21 cellular contexts compared by ENCODE assay signal in the genomic region with DNA sequence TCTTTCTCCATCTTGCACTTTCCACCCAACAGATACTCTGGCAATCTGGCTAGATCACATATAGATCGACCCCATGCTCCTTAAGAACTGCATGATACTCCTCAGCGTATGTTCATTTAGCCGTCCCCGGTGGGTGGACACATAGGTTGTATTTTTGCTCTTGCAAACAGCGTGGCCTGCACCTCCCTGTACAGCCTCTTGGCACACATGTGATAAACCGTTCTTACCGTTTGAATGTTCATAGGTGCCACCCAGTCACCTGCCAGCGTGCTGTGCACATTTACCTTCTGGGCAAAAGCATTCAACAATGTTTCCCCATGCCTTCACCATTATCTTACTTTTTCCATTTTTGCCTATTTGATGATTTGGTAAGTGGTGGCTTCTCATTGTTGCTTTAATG. TPM values are rescaled to one million over a fixed set of nuclear protein-coding genes. Genes with fewer than 3 reads are reported as not detected.
"Had no signal": no experiment of that assay in that cellular context is flagged by ENCODE, and none has a peak within 500 bp of the region (broad histone marks: within the 10 kb centered on the region; RNA-seq: fewer than 3 reads in every experiment).

No MANE protein-coding gene starts in this region.

- H3K27me3 Mint-ChIP-seq: stimulated activated naive B cell treated with anti-CD40 and anti-IgM and Interleukin-4, amounts not matched to agents 10 μg/mL and 1 μg/mL and 100 μg/mL, for 72 hours had no signal

- H3K36me3 ChIP-seq: ascending aorta, right lobe of liver had no signal

- ATAC-seq: esophagus mucosa, left cardiac atrium, psoas muscle, right lobe of liver had no signal

- H3K4me3 ChIP-seq: ascending aorta, dorsolateral prefrontal cortex, lung, psoas muscle, right lobe of liver had no signal

- H3K36me3 Mint-ChIP-seq: immature natural killer cell had no signal

- H3K27ac ChIP-seq: ascending aorta, dorsolateral prefrontal cortex, psoas muscle, right lobe of liver, VCaP had no signal

- H3K9me3 ChIP-seq: ascending aorta, psoas muscle, right lobe of liver had no signal

- H3K4me3 Mint-ChIP-seq: activated T-helper 1 cell treated with anti-CD3 and anti-CD28 coated beads, Interleukin-12 subunit alpha, Interleukin-12 subunit beta, Interleukin-2, Interleukin-4 antibody, amounts not matched to agents 30 ng/mL and 10 ng/mL and 1 ng/mL, durations not matched to agents 14 hours and 24 hours and 36 hours; immature natural killer cell; nephron had no signal

- DNase-seq: activated CD4-positive, alpha-beta T cell treated with anti-CD3 and anti-CD28 coated beads for 4 hours; activated CD8-positive, alpha-beta memory T cell treated with anti-CD3 and anti-CD28 coated beads, Interleukin-2, amount 50 U/mL, for 4 hours; dorsolateral prefrontal cortex; immature natural killer cell; left cardiac atrium; occipital lobe; psoas muscle; right lobe of liver; stimulated activated naive B cell treated with anti-CD40 and anti-IgM and Interleukin-4, amounts not matched to agents 10 μg/mL and 1 μg/mL and 100 μg/mL, for 72 hours; substantia nigra; SW 1271; trophoblast cell had no signal

- H3K27me3 ChIP-seq: ascending aorta, dorsolateral prefrontal cortex, right lobe of liver had no signal

- H3K9me3 Mint-ChIP-seq: activated T-helper 1 cell treated with anti-CD3 and anti-CD28 coated beads, Interleukin-12 subunit alpha, Interleukin-12 subunit beta, Interleukin-2, Interleukin-4 antibody, amounts not matched to agents 30 ng/mL and 10 ng/mL and 1 ng/mL, durations not matched to agents 14 hours and 24 hours and 36 hours; immature natural killer cell; nephron; stimulated activated naive B cell treated with anti-CD40 and anti-IgM and Interleukin-4, amounts not matched to agents 10 μg/mL and 1 μg/mL and 100 μg/mL, for 72 hours had no signal

RNA-seq across cellular contexts. Expression of gene TNP2, which starts 6.2 kb away (rescaled TPM):
- total RNA-seq: activated T-helper 1 cell treated with anti-CD3 and anti-CD28 coated beads, Interleukin-12 subunit alpha, Interleukin-12 subunit beta, Interleukin-2, Interleukin-4 antibody, amounts not matched to agents 30 ng/mL and 10 ng/mL and 1 ng/mL, durations not matched to agents 14 hours and 24 hours and 36 hours; ascending aorta; bronchial epithelial cell; chondrocyte; dorsolateral prefrontal cortex; esophagus mucosa; fibroblast of villous mesenchyme; left cardiac atrium; lung; occipital lobe; psoas muscle; right lobe of liver had no signal
- polyA plus RNA-seq: immature natural killer cell, lung, psoas muscle had no signal

RNA-seq across cellular contexts. Expression of gene SOCS1, which starts 6.9 kb away (rescaled TPM):
- total RNA-seq: occipital lobe had no signal

RNA-seq across cellular contexts. Expression of gene PRM3, which starts 10.5 kb away (rescaled TPM):
- total RNA-seq: activated T-helper 1 cell treated with anti-CD3 and anti-CD28 coated beads, Interleukin-12 subunit alpha, Interleukin-12 subunit beta, Interleukin-2, Interleukin-4 antibody, amounts not matched to agents 30 ng/mL and 10 ng/mL and 1 ng/mL, durations not matched to agents 14 hours and 24 hours and 36 hours; ascending aorta; bronchial epithelial cell; chondrocyte; dorsolateral prefrontal cortex; esophagus mucosa; fibroblast of villous mesenchyme; left cardiac atrium; lung; occipital lobe; psoas muscle; right lobe of liver had no signal
- polyA plus RNA-seq: immature natural killer cell, lung, psoas muscle had no signal

RNA-seq across cellular contexts. Expression of gene PRM2, which starts 13.4 kb away (rescaled TPM):
- total RNA-seq: activated T-helper 1 cell treated with anti-CD3 and anti-CD28 coated beads, Interleukin-12 subunit alpha, Interleukin-12 subunit beta, Interleukin-2, Interleukin-4 antibody, amounts not matched to agents 30 ng/mL and 10 ng/mL and 1 ng/mL, durations not matched to agents 14 hours and 24 hours and 36 hours; ascending aorta; bronchial epithelial cell; chondrocyte; dorsolateral prefrontal cortex; esophagus mucosa; fibroblast of villous mesenchyme; left cardiac atrium; lung; occipital lobe; psoas muscle; right lobe of liver had no signal
- polyA plus RNA-seq: immature natural killer cell, lung, psoas muscle had no signal

RNA-seq across cellular contexts. Expression of gene PRM1, which starts 18.2 kb away (rescaled TPM):
- total RNA-seq: activated T-helper 1 cell treated with anti-CD3 and anti-CD28 coated beads, Interleukin-12 subunit alpha, Interleukin-12 subunit beta, Interleukin-2, Interleukin-4 antibody, amounts not matched to agents 30 ng/mL and 10 ng/mL and 1 ng/mL, durations not matched to agents 14 hours and 24 hours and 36 hours; ascending aorta; bronchial epithelial cell; chondrocyte; dorsolateral prefrontal cortex; esophagus mucosa; fibroblast of villous mesenchyme; left cardiac atrium; lung; occipital lobe; psoas muscle; right lobe of liver had no signal
- polyA plus RNA-seq: immature natural killer cell, lung, psoas muscle had no signal
